In the genomic region with DNA sequence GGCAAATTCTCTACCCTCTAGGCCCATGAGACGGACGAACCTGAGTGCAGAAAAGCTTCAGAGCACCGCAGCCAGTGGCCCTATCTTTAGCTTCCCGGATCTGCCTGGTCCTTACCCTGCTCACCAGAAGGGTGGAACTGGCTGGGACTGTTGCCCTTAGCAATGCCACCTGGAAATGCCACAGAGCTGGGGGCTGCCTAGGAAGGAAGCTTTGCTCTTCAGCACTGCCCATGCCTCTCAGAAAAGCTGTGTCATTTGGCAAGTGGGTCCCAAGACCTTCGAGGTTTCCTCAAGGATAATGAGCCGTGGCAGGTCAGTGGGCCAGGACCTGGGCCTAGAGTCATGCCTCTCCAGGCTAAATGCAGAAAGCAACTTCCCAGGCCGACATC, we compare ENCODE assay signal across 16 cellular contexts. TPM values are rescaled to one million over a fixed set of nuclear protein-coding genes. Genes with fewer than 3 reads are reported as not detected.
DNase-seq lines count a peak whose midpoint lies in the region; ATAC-seq and TF ChIP-seq lines count a peak whose summit lies in the region.
"Had no signal": no experiment of that assay in that cellular context is flagged by ENCODE, and none has a peak within 500 bp of the region (broad histone marks: within the 10 kb centered on the region; RNA-seq: fewer than 3 reads in every experiment).

No MANE protein-coding gene starts in this region.

- no peaks in the 10 kb centered on the region for H3K27me3 ChIP-seq in adipocyte (replicated peaks; ENCODE audit: control insufficient read depth, insufficient read depth, low read length)
- H3K27me3 ChIP-seq in muscle layer of colon (ENCODE audit: control insufficient read depth in 1 of 2, insufficient read depth in 2 of 2, low read length in 2 of 2): peaks cover 0 to 5% of the 10 kb centered on the region in 2 donors
- peaks cover 37% of the 10 kb centered on the region for H3K27me3 ChIP-seq in transverse colon

- H3K36me3 Mint-ChIP-seq in activated naive CD8-positive, alpha-beta T cell treated with anti-CD3 and anti-CD28 coated beads, Interleukin-2, amount 10 ng/mL, durations not matched to agents 7 days and 5 days: peaks cover 1% of the 10 kb centered on the region
- H3K36me3 Mint-ChIP-seq in activated naive CD8-positive, alpha-beta T cell treated with anti-CD3 and anti-CD28 coated beads for 36 hours: peaks cover 2% of the 10 kb centered on the region

- H3K27ac ChIP-seq in muscle layer of colon (ENCODE audit: low read depth, low read length) (peak overlapping the region; percentile 93), transverse colon (peak overlapping the region; percentile 95 to 99 (median 98))
- H3K27ac ChIP-seq: neutrophil had no signal

- H3K9ac ChIP-seq in adipocyte (ENCODE audit: low read length) (peak overlapping the region; percentile 93), muscle layer of colon (ENCODE audit: low read length) (peak overlapping the region; percentile 59)

- no peak overlapping the region for H3K4me3 Mint-ChIP-seq in activated naive CD8-positive, alpha-beta T cell treated with anti-CD3 and anti-CD28 coated beads, Interleukin-2, amount 10 ng/mL, durations not matched to agents 7 days and 5 days
- no peak overlapping the region for H3K4me3 Mint-ChIP-seq in activated naive CD8-positive, alpha-beta T cell treated with anti-CD3 and anti-CD28 coated beads for 36 hours

- H3K4me3 ChIP-seq in adipocyte (ENCODE audit: low read length) (peak overlapping the region; percentile 80), muscle layer of colon (ENCODE audit: low read depth in 1 of 2, low read length in 2 of 2) (peak overlapping the region; percentile 67 to 74), transverse colon (peak overlapping the region; percentile 4 to 67 (median 60))
- H3K4me3 ChIP-seq: GM12878 had no signal

- in situ Hi-C loops in transverse colon (cut with MboI; ENCODE audit: low pct_ligation_motif_present in 1 of 4, low pct_unique_long_range_greater_than_20kb in 1 of 4, low sequenced_read_pairs in 3 of 4): loop anchor here in 2 of 4 donors (25.0 kb wide), 1 partner anchor 1314 kb away; no protein-coding TSS in a partner anchor

- WGBS in transverse colon (ENCODE audit: low coverage in 1 of 2), 2 donors: 17 to 21% methylated on average over 5 to 7 of the region's 7 CpGs

- peaks cover 12% of the 10 kb centered on the region for H3K4me1 Mint-ChIP-seq in activated naive CD8-positive, alpha-beta T cell treated with anti-CD3 and anti-CD28 coated beads, Interleukin-2, amount 10 ng/mL, durations not matched to agents 7 days and 5 days
- H3K4me1 Mint-ChIP-seq in activated naive CD8-positive, alpha-beta T cell treated with anti-CD3 and anti-CD28 coated beads for 36 hours: peaks cover 13% of the 10 kb centered on the region

- DNase-seq in activated naive CD8-positive, alpha-beta T cell treated with anti-CD3 and anti-CD28 coated beads, Interleukin-2, amount 10 ng/mL, durations not matched to agents 7 days and 5 days: peak; percentile 17
- no peak for DNase-seq in activated naive CD8-positive, alpha-beta T cell treated with anti-CD3 and anti-CD28 coated beads for 36 hours
- no peak for DNase-seq in adipocyte (ENCODE audit: low read depth)
- peak; percentile 24 for DNase-seq in transverse colon
- DNase-seq in NCI-H187 treated with DMSO at 0.1 percent for 48 hours (lab: John Stamatoyannopoulos, UW): no peak
- no peak for DNase-seq in NCI-H82 treated with DMSO at 0.1 percent for 48 hours (lab: John Stamatoyannopoulos, UW; ENCODE audit: unreplicated experiment)
- DNase-seq: activated CD8-positive, alpha-beta memory T cell treated with anti-CD3 and anti-CD28 coated beads, Interleukin-2, amount 50 U/mL, for 48 hours; GOT3; NCI-H1105; NCI-H524; SHP77 treated with DMSO at 0.1 percent for 48 hours had no signal

- TF ChIP-seq POLR2A in transverse colon (IDR thresholded peaks at IDR 0.05): no peak

- peaks cover 65% of the 10 kb centered on the region for H3K27me3 Mint-ChIP-seq in activated naive CD8-positive, alpha-beta T cell treated with anti-CD3 and anti-CD28 coated beads, Interleukin-2, amount 10 ng/mL, durations not matched to agents 7 days and 5 days
- H3K27me3 Mint-ChIP-seq in activated naive CD8-positive, alpha-beta T cell treated with anti-CD3 and anti-CD28 coated beads for 36 hours: peaks cover 79% of the 10 kb centered on the region

- no peak for TF ChIP-seq EP300 in transverse colon (IDR thresholded peaks at IDR 0.05; ENCODE audit: low read depth)

- no peak for ATAC-seq in activated naive CD8-positive, alpha-beta T cell treated with anti-CD3 and anti-CD28 coated beads, Interleukin-2, amount 10 ng/mL, durations not matched to agents 7 days and 5 days (ENCODE audit: low read depth)
- ATAC-seq in HG02610 (IDR thresholded peaks at IDR 0.05; ENCODE audit: unreplicated experiment): no peak
- ATAC-seq: GM12878 had no signal

- H3K9me3 Mint-ChIP-seq in activated naive CD8-positive, alpha-beta T cell treated with anti-CD3 and anti-CD28 coated beads, Interleukin-2, amount 10 ng/mL, durations not matched to agents 7 days and 5 days: no peaks in the 10 kb centered on the region
- no peaks in the 10 kb centered on the region for H3K9me3 Mint-ChIP-seq in activated naive CD8-positive, alpha-beta T cell treated with anti-CD3 and anti-CD28 coated beads for 36 hours

- H3K4me1 ChIP-seq in adipocyte (ENCODE audit: control insufficient read depth, insufficient read depth, low read length) (peaks cover 64% of the 10 kb centered on the region), muscle layer of colon (ENCODE audit: insufficient read depth, low read length) (peaks cover 26% of the 10 kb centered on the region), transverse colon (peaks cover 9 to 43% (median 42%) of the 10 kb centered on the region in 4 donors)

- H3K9me3 ChIP-seq in adipocyte (ENCODE audit: control insufficient read depth, low read length) (no peaks in the 10 kb centered on the region), muscle layer of colon (ENCODE audit: low read length) (no peaks in the 10 kb centered on the region), transverse colon (no peaks in the 10 kb centered on the region)
- H3K9me3 ChIP-seq: neutrophil had no signal

- no peak overlapping the region for H3K27ac Mint-ChIP-seq in activated naive CD8-positive, alpha-beta T cell treated with anti-CD3 and anti-CD28 coated beads, Interleukin-2, amount 10 ng/mL, durations not matched to agents 7 days and 5 days
- H3K27ac Mint-ChIP-seq in activated naive CD8-positive, alpha-beta T cell treated with anti-CD3 and anti-CD28 coated beads for 36 hours: no peak overlapping the region

- POLR2A ChIA-PET in activated naive CD8-positive, alpha-beta T cell treated with anti-CD3 and anti-CD28 coated beads, Interleukin-2, amount 10 ng/mL, durations not matched to agents 7 days and 5 days (lab: Charles Lee): no interaction called here

- TF ChIP-seq CTCF in transverse colon (IDR thresholded peaks at IDR 0.05): peak in 1 of 5 experiments; percentile 10

- intact Hi-C loops in transverse colon (cut with DNase I; ENCODE audit: low total_unique reads): no loop called here

- H3K36me3 ChIP-seq in adipocyte (ENCODE audit: control insufficient read depth, insufficient read depth, low read length, severe bottlenecking) (no peaks in the 10 kb centered on the region), muscle layer of colon (ENCODE audit: insufficient read depth, low read length) (peaks cover 5% of the 10 kb centered on the region), transverse colon (no peaks in the 10 kb centered on the region)
- H3K36me3 ChIP-seq: neutrophil had no signal

RNA-seq across cellular contexts. Expression of a gene that starts 2.2 kb away (rescaled TPM):
- total RNA-seq in activated naive CD8-positive, alpha-beta T cell treated with anti-CD3 and anti-CD28 coated beads, Interleukin-2, amount 10 ng/mL, durations not matched to agents 7 days and 5 days: not detected
- total RNA-seq in activated naive CD8-positive, alpha-beta T cell treated with anti-CD3 and anti-CD28 coated beads for 36 hours: not detected
- total RNA-seq in transverse colon: 10 to 100 TPM; 19.8 to 68.9 (median 36.4) TPM
- total RNA-seq: frontal cortex, GM12878 had no signal

RNA-seq across cellular contexts. Expression of a gene that starts 8.7 kb away (rescaled TPM):
- not detected for total RNA-seq in activated naive CD8-positive, alpha-beta T cell treated with anti-CD3 and anti-CD28 coated beads, Interleukin-2, amount 10 ng/mL, durations not matched to agents 7 days and 5 days
- under 1 TPM in 1 of 2 experiments, not detected in 1; 0.10 TPM for total RNA-seq in activated naive CD8-positive, alpha-beta T cell treated with anti-CD3 and anti-CD28 coated beads for 36 hours
- 10 to 100 TPM in 1 of 4 donors, 1 to 10 TPM in 3; 4.5 to 21.3 (median 7.7) TPM for total RNA-seq in transverse colon
- total RNA-seq: frontal cortex, GM12878 had no signal

RNA-seq across cellular contexts. Expression of a gene that starts 11.0 kb away (rescaled TPM):
- total RNA-seq in activated naive CD8-positive, alpha-beta T cell treated with anti-CD3 and anti-CD28 coated beads, Interleukin-2, amount 10 ng/mL, durations not matched to agents 7 days and 5 days: not detected
- not detected for total RNA-seq in activated naive CD8-positive, alpha-beta T cell treated with anti-CD3 and anti-CD28 coated beads for 36 hours
- total RNA-seq in transverse colon: 100 to 1,000 TPM in 1 of 4 donors, 10 to 100 TPM in 3; 19.5 to 130 (median 50.6) TPM
- total RNA-seq: frontal cortex, GM12878 had no signal

RNA-seq across cellular contexts. Expression of a gene that starts 19.9 kb away (rescaled TPM):
- not detected for total RNA-seq in activated naive CD8-positive, alpha-beta T cell treated with anti-CD3 and anti-CD28 coated beads, Interleukin-2, amount 10 ng/mL, durations not matched to agents 7 days and 5 days
- not detected for total RNA-seq in activated naive CD8-positive, alpha-beta T cell treated with anti-CD3 and anti-CD28 coated beads for 36 hours
- 10 to 100 TPM in 3 of 4 donors, 1 to 10 TPM in 1; 7.0 to 22.9 (median 12.8) TPM for total RNA-seq in transverse colon
- total RNA-seq: frontal cortex, GM12878 had no signal

RNA-seq across cellular contexts. Expression of a gene that starts 23.6 kb away (rescaled TPM):
- not detected for total RNA-seq in activated naive CD8-positive, alpha-beta T cell treated with anti-CD3 and anti-CD28 coated beads, Interleukin-2, amount 10 ng/mL, durations not matched to agents 7 days and 5 days
- total RNA-seq in activated naive CD8-positive, alpha-beta T cell treated with anti-CD3 and anti-CD28 coated beads for 36 hours: not detected
- 10 to 100 TPM; 22.5 to 69.9 (median 38.7) TPM for total RNA-seq in transverse colon
- total RNA-seq: frontal cortex, GM12878 had no signal

Comparison
In these comparisons a context has a peak if more than half of its experiments do, and no peak if none do; other contexts are left out.
1. DNase-seq: peak in activated naive CD8-positive, alpha-beta T cell treated with anti-CD3 and anti-CD28 coated beads, Interleukin-2, amount 10 ng/mL, durations not matched to agents 7 days and 5 days (single experiment) and transverse colon (single experiment); none in activated naive CD8-positive, alpha-beta T cell treated with anti-CD3 and anti-CD28 coated beads for 36 hours (single experiment), adipocyte (single experiment), NCI-H187 treated with DMSO at 0.1 percent for 48 hours (single experiment) and NCI-H82 treated with DMSO at 0.1 percent for 48 hours (single experiment).
2. RNA of a gene that starts 2.2 kb away (total RNA-seq): 19.8 to 68.9 TPM in transverse colon; not detected in activated naive CD8-positive, alpha-beta T cell treated with anti-CD3 and anti-CD28 coated beads, Interleukin-2, amount 10 ng/mL, durations not matched to agents 7 days and 5 days and not detected in activated naive CD8-positive, alpha-beta T cell treated with anti-CD3 and anti-CD28 coated beads for 36 hours; every median in the first group is over 10 times any median in the second.
3. RNA of a gene that starts 8.7 kb away (total RNA-seq): 4.5 to 21.3 TPM in transverse colon; 0.10 TPM in activated naive CD8-positive, alpha-beta T cell treated with anti-CD3 and anti-CD28 coated beads for 36 hours and not detected in activated naive CD8-positive, alpha-beta T cell treated with anti-CD3 and anti-CD28 coated beads, Interleukin-2, amount 10 ng/mL, durations not matched to agents 7 days and 5 days; every median in the first group is over 4 times any median in the second.
4. RNA of a gene that starts 11.0 kb away (total RNA-seq): 19.5 to 130 TPM in transverse colon; not detected in activated naive CD8-positive, alpha-beta T cell treated with anti-CD3 and anti-CD28 coated beads for 36 hours and not detected in activated naive CD8-positive, alpha-beta T cell treated with anti-CD3 and anti-CD28 coated beads, Interleukin-2, amount 10 ng/mL, durations not matched to agents 7 days and 5 days; every median in the first group is over 10 times any median in the second.
5. Peak in every context shown above with its lines, with median percentiles within 50 percentile points of each other: H3K4me3 ChIP-seq.